17 cellular contexts compared by ENCODE assay signal in the genomic region with DNA sequence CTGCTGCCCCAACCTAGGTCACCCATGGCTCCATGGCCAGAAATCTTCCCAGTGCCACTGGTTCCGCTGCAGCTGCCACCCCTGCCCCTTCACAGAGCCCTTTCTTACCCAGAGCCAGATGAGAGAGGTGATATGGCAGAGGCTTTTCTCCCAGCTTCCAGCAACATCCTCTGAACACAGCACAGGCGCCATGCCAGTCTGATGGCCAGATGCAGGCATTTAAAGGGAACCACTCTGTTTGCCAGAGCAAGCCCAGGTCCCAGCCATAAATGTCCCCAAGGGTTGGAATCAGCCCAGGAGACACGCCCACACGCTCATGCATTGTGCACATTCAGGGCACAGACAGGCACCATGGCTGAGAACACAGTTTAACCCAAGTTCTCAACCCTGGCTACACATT.
"Had no signal": no experiment of that assay in that cellular context is flagged by ENCODE, and none has a peak within 500 bp of the region (broad histone marks: within the 10 kb centered on the region; RNA-seq: fewer than 3 reads in every experiment).

No MANE protein-coding gene starts in this region.

- H3K4me3 Mint-ChIP-seq: activated B cell treated with CpG ODN at 0.5 μM for 24 hours; activated CD4-positive, alpha-beta memory T cell treated with anti-CD3 and anti-CD28 coated beads, Interleukin-2, amount 10 ng/mL, durations not matched to agents 7 days and 5 days; activated CD8-positive, alpha-beta memory T cell treated with anti-CD3 and anti-CD28 coated beads, Interleukin-2, amount 10 ng/mL, durations not matched to agents 7 days and 5 days; activated naive CD8-positive, alpha-beta T cell treated with anti-CD3 and anti-CD28 coated beads, Interleukin-2, amount 10 ng/mL, durations not matched to agents 7 days and 5 days; effector memory CD8-positive, alpha-beta T cell; natural killer cell treated with Interleukin-12 subunit alpha and Interleukin-12 subunit beta and Interleukin-15 and Interleukin-18, amount 100 ng/mL, for 72 hours; stimulated activated naive CD8-positive, alpha-beta T cell treated with anti-CD3 and anti-CD28 coated beads, Interleukin-15, Interleukin-2, amounts not matched to agents 100 ng/mL and 50 ng/mL, for 24 hours; T-helper 2 cell treated with Interferon-gamma antibody and Interleukin-4, amounts not matched to agents 5 μg/mL and 100 μg/mL, for 36 hours; type B pancreatic cell had no signal

- H3K36me3 Mint-ChIP-seq: activated CD8-positive, alpha-beta memory T cell treated with anti-CD3 and anti-CD28 coated beads, Interleukin-2, amount 10 ng/mL, durations not matched to agents 7 days and 5 days; activated naive CD8-positive, alpha-beta T cell treated with anti-CD3 and anti-CD28 coated beads, Interleukin-2, amount 10 ng/mL, durations not matched to agents 7 days and 5 days; natural killer cell treated with Interleukin-12 subunit alpha and Interleukin-12 subunit beta and Interleukin-15 and Interleukin-18, amount 100 ng/mL, for 72 hours; type B pancreatic cell had no signal

- H3K9me3 ChIP-seq: esophagus squamous epithelium had no signal

- H2AFZ ChIP-seq: parathyroid adenoma had no signal

- DNase-seq: activated B cell treated with CpG ODN at 0.5 μM for 24 hours; activated CD4-positive, alpha-beta memory T cell treated with anti-CD3 and anti-CD28 coated beads, Interleukin-2, amount 10 ng/mL, durations not matched to agents 7 days and 5 days; activated CD4-positive, alpha-beta T cell treated with anti-CD3 and anti-CD28 coated beads for 48 hours; activated CD8-positive, alpha-beta memory T cell treated with anti-CD3 and anti-CD28 coated beads, Interleukin-2, amount 10 ng/mL, durations not matched to agents 7 days and 5 days; activated naive CD4-positive, alpha-beta T cell; activated naive CD8-positive, alpha-beta T cell treated with anti-CD3 and anti-CD28 coated beads, Interleukin-2, amount 10 ng/mL, durations not matched to agents 7 days and 5 days; amygdala; effector memory CD8-positive, alpha-beta T cell; esophagus squamous epithelium; left cardiac atrium had no signal

- H3K9ac ChIP-seq: parathyroid adenoma had no signal

- H3K4me3 ChIP-seq: cardiac muscle cell, esophagus squamous epithelium, lung had no signal

- H3K9me3 Mint-ChIP-seq: activated B cell treated with CpG ODN at 0.5 μM for 24 hours; activated CD4-positive, alpha-beta memory T cell treated with anti-CD3 and anti-CD28 coated beads, Interleukin-2, amount 10 ng/mL, durations not matched to agents 7 days and 5 days; activated naive CD8-positive, alpha-beta T cell treated with anti-CD3 and anti-CD28 coated beads, Interleukin-2, amount 10 ng/mL, durations not matched to agents 7 days and 5 days; effector memory CD8-positive, alpha-beta T cell; natural killer cell treated with Interleukin-12 subunit alpha and Interleukin-12 subunit beta and Interleukin-15 and Interleukin-18, amount 100 ng/mL, for 72 hours; stimulated activated naive CD8-positive, alpha-beta T cell treated with anti-CD3 and anti-CD28 coated beads, Interleukin-15, Interleukin-2, amounts not matched to agents 100 ng/mL and 50 ng/mL, for 24 hours; T-helper 2 cell treated with Interferon-gamma antibody and Interleukin-4, amounts not matched to agents 5 μg/mL and 100 μg/mL, for 36 hours; type B pancreatic cell had no signal

- H3K36me3 ChIP-seq: cardiac muscle cell, esophagus squamous epithelium had no signal

- H3K27ac ChIP-seq: cardiac muscle cell, esophagus squamous epithelium, parathyroid adenoma had no signal

- ATAC-seq: activated CD8-positive, alpha-beta memory T cell treated with anti-CD3 and anti-CD28 coated beads, Interleukin-2, amount 10 ng/mL, durations not matched to agents 7 days and 5 days; effector memory CD8-positive, alpha-beta T cell; left cardiac atrium; natural killer cell treated with Interleukin-12 subunit alpha and Interleukin-12 subunit beta and Interleukin-15 and Interleukin-18, amount 100 ng/mL, for 72 hours had no signal

- H3K27ac Mint-ChIP-seq: activated B cell treated with CpG ODN at 0.5 μM for 24 hours; activated CD4-positive, alpha-beta memory T cell treated with anti-CD3 and anti-CD28 coated beads, Interleukin-2, amount 10 ng/mL, durations not matched to agents 7 days and 5 days; activated CD8-positive, alpha-beta memory T cell treated with anti-CD3 and anti-CD28 coated beads, Interleukin-2, amount 10 ng/mL, durations not matched to agents 7 days and 5 days; activated naive CD8-positive, alpha-beta T cell treated with anti-CD3 and anti-CD28 coated beads, Interleukin-2, amount 10 ng/mL, durations not matched to agents 7 days and 5 days; effector memory CD8-positive, alpha-beta T cell; natural killer cell treated with Interleukin-12 subunit alpha and Interleukin-12 subunit beta and Interleukin-15 and Interleukin-18, amount 100 ng/mL, for 72 hours; stimulated activated naive CD8-positive, alpha-beta T cell treated with anti-CD3 and anti-CD28 coated beads, Interleukin-15, Interleukin-2, amounts not matched to agents 100 ng/mL and 50 ng/mL, for 24 hours; T-helper 2 cell treated with Interferon-gamma antibody and Interleukin-4, amounts not matched to agents 5 μg/mL and 100 μg/mL, for 36 hours; type B pancreatic cell had no signal

- H3K27me3 ChIP-seq: esophagus squamous epithelium had no signal

- H3K27me3 Mint-ChIP-seq: activated B cell treated with CpG ODN at 0.5 μM for 24 hours; activated CD8-positive, alpha-beta memory T cell treated with anti-CD3 and anti-CD28 coated beads, Interleukin-2, amount 10 ng/mL, durations not matched to agents 7 days and 5 days; activated naive CD8-positive, alpha-beta T cell treated with anti-CD3 and anti-CD28 coated beads, Interleukin-2, amount 10 ng/mL, durations not matched to agents 7 days and 5 days had no signal

- H3K4me1 Mint-ChIP-seq: activated B cell treated with CpG ODN at 0.5 μM for 24 hours; activated CD4-positive, alpha-beta memory T cell treated with anti-CD3 and anti-CD28 coated beads, Interleukin-2, amount 10 ng/mL, durations not matched to agents 7 days and 5 days; activated CD8-positive, alpha-beta memory T cell treated with anti-CD3 and anti-CD28 coated beads, Interleukin-2, amount 10 ng/mL, durations not matched to agents 7 days and 5 days; activated naive CD8-positive, alpha-beta T cell treated with anti-CD3 and anti-CD28 coated beads, Interleukin-2, amount 10 ng/mL, durations not matched to agents 7 days and 5 days had no signal
